19 cellular contexts compared by ENCODE assay signal in the genomic region with DNA sequence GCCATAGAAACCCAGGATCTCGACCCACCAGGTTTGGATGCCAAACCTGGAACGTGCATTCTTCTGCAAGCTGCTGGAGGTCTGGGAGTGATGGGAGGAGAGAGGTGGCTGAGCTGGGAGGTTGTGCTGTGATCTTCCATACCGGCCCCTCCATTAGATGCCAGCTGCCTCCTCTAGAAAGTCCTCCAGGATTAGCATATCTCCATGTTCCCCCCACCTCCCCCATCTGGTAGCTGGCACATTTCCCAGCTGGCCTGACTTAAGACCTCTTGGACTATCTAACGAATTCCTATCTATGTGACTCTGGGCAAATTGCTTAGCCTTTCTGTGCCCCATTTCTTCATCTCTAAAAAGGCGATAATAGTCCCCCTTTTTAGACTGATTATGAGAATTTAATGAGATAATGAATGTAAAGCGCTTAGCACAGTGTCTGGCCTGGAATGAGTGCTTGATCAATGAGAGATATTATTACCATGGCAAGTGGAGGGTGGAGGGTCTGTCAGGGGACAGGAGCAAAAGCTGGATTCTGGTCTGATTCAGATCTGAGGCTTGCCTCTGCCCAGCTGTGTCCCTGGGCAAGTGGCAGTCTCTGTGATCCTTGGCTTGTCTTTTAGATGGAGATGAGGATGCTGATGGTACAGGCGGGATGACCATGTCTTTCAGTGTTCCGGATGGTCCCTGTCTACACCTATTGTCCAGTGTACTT.
"Had no signal": no experiment of that assay in that cellular context is flagged by ENCODE, and none has a peak within 500 bp of the region (broad histone marks: within the 10 kb centered on the region; RNA-seq: fewer than 3 reads in every experiment).

No MANE protein-coding gene starts in this region.

- H3K36me3 ChIP-seq: pancreas, right atrium auricular region, suprapubic skin, tibial artery had no signal

- H3K27me3 ChIP-seq: pancreas, right atrium auricular region had no signal

- H3K27ac ChIP-seq: pancreas, right atrium auricular region, suprapubic skin, tibial artery had no signal

- H3K36me3 Mint-ChIP-seq: mesothelial cell of epicardium, naive B cell had no signal

- H3K4me3 Mint-ChIP-seq: activated naive CD8-positive, alpha-beta T cell; mesothelial cell of epicardium; naive B cell had no signal

- H3K4me1 ChIP-seq: pancreas, right atrium auricular region, suprapubic skin, tibial artery had no signal

- H3K4me1 Mint-ChIP-seq: naive B cell had no signal

- DNase-seq: activated CD4-positive, alpha-beta T cell treated with anti-CD3 and anti-CD28 coated beads for 4 hours; activated CD4-positive, alpha-beta T cell treated with anti-CD3 and anti-CD28 coated beads, Interleukin-2, amount 50 U/mL, for 48 hours; activated CD8-positive, alpha-beta memory T cell treated with anti-CD3 and anti-CD28 coated beads for 24 hours; activated effector memory CD4-positive, alpha-beta T cell treated with Interleukin-2 at 50 U/mL for 16 hours; activated naive CD4-positive, alpha-beta T cell treated with Interleukin-2 at 50 U/mL for 16 hours; anterior cingulate cortex; cortex of kidney; head of caudate nucleus; hippocampal formation; left colon; naive B cell; nucleus accumbens; pancreas; stimulated activated naive CD4-positive, alpha-beta T cell; tibial artery had no signal

- H3K9me3 ChIP-seq: suprapubic skin had no signal

- H3K27ac Mint-ChIP-seq: activated naive CD8-positive, alpha-beta T cell; mesothelial cell of epicardium had no signal

- ATAC-seq: left colon, pancreas had no signal

- H3K4me3 ChIP-seq: pancreas, right atrium auricular region, suprapubic skin, tibial artery had no signal
